Comparison of ENCODE assay signal across 8 cellular contexts in genomic region chr6:132797975-132798819, GRCh38. TPM values are rescaled to one million over a fixed set of nuclear protein-coding genes. Genes with fewer than 3 reads are reported as not detected.
DNase-seq lines count a peak whose midpoint lies in the region; ATAC-seq and TF ChIP-seq lines count a peak whose summit lies in the region.

Gene SLC18B1 (minus strand): TSS chr6:132798637. CDS start chr6:132798456, 181 bp downstream.

- H3K27me3 ChIP-seq in ascending aorta, result no peaks in the 10 kb centered on the region

- ATAC-seq in GM19372 (IDR thresholded peaks at IDR 0.05; ENCODE audit: low read depth, unreplicated experiment) (peak; percentile 45), HG03432 (IDR thresholded peaks at IDR 0.05; ENCODE audit: unreplicated experiment) (peak; percentile 62), left ventricle myocardium superior (peak; percentile 86)

- no peaks in the 10 kb centered on the region for H3K4me1 ChIP-seq in ascending aorta

- intact Hi-C loops in ascending aorta (cut with DNase I), result loop anchor here (5.0 kb wide), 1 partner anchor 271 kb away; no protein-coding TSS in a partner anchor
- intact Hi-C loops in left ventricle myocardium superior (cut with micrococcal nuclease), result no loop called here
- intact Hi-C loops in posterior cingulate gyrus (cut with DNase I), result no loop called here

- H3K4me3 ChIP-seq in ascending aorta, result peak within 1 kb of the TSS in 1 of 2 donors; percentile 54

- no peaks in the 10 kb centered on the region for H3K9me3 ChIP-seq in ascending aorta

- DNase-seq in COLO668 (lab: John Stamatoyannopoulos, UW; ENCODE audit: unreplicated experiment) (peak; percentile 61), SW480 (ENCODE audit: low spot score) (peak; percentile 49), ascending aorta (ENCODE audit: low spot score in 2 of 2) (peak in 1 of 2 donors; percentile 71), left ventricle myocardium superior (peak; percentile 77), posterior cingulate gyrus (peak; percentile 41 to 94 (median 74)), inferior parietal cortex (ENCODE audit: extremely low spot score) (no peak)

- H3K27ac ChIP-seq in ascending aorta, result peak within 1 kb of the TSS; percentile 4 to 22

- no peak for TF ChIP-seq CTCF in ascending aorta (IDR thresholded peaks at IDR 0.05)

- no peaks in the 10 kb centered on the region for H3K36me3 ChIP-seq in ascending aorta

RNA-seq across cellular contexts. Expression of gene SLC18B1, which starts in this region (rescaled TPM):
- total RNA-seq in ascending aorta (1.7 TPM), left ventricle myocardium superior (3.3 TPM)
